9 cellular contexts compared by ENCODE assay signal in the genomic region with DNA sequence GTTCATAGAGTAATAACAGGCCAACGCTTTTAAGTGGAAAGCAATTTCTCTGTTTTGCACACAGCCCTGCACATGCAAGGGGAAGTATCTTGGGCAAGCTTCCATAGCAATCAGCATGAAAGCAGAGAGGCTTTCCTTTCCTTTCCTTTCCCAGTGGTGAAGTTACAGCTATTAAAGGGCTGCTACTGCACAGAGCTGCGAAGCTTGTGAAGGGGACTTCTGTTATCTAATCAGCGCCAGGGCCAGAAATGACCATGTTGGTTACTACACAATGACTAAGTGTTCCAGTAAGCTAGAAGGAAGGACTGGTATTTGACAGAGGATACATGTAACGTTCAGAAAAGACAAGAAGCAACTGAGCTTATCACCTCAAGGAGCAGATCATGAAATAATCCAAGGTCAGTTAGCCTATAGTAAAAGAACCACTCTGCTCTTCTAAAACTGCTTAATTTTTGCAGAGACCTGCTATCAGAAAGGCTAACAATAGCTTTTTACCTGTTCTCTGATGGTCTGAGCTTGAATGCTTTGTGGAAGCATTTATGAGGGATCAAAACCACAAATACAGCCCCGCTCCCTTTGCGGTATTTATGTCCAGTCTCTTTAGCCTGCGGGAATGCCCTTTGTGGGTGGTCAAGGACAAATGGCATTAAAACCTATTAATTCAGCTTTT. TPM values are rescaled to one million over a fixed set of nuclear protein-coding genes. Genes with fewer than 3 reads are reported as not detected.
DNase-seq lines count a peak whose midpoint lies in the region; ATAC-seq lines count a peak whose summit lies in the region.
"Had no signal": no experiment of that assay in that cellular context is flagged by ENCODE, and none has a peak within 500 bp of the region (broad histone marks: within the 10 kb centered on the region; RNA-seq: fewer than 3 reads in every experiment).

No MANE protein-coding gene starts in this region.

- no peaks in the 10 kb centered on the region for H3K36me3 Mint-ChIP-seq in T-helper 2 cell treated with Interferon-gamma antibody and Interleukin-4, amounts not matched to agents 5 μg/mL and 100 μg/mL, for 36 hours (ENCODE audit: low read depth)

- H3K4me3 Mint-ChIP-seq in T-helper 2 cell treated with Interferon-gamma antibody and Interleukin-4, amounts not matched to agents 5 μg/mL and 100 μg/mL, for 36 hours: no peak overlapping the region
- H3K4me3 Mint-ChIP-seq: IgD-negative memory B cell had no signal

- H3K4me1 Mint-ChIP-seq in T-helper 2 cell treated with Interferon-gamma antibody and Interleukin-4, amounts not matched to agents 5 μg/mL and 100 μg/mL, for 36 hours (ENCODE audit: low read depth): peaks cover 4% of the 10 kb centered on the region

- H3K27ac Mint-ChIP-seq in T-helper 2 cell treated with Interferon-gamma antibody and Interleukin-4, amounts not matched to agents 5 μg/mL and 100 μg/mL, for 36 hours: no peak overlapping the region
- H3K27ac Mint-ChIP-seq: IgD-negative memory B cell had no signal

- no peaks in the 10 kb centered on the region for H3K9me3 Mint-ChIP-seq in T-helper 2 cell treated with Interferon-gamma antibody and Interleukin-4, amounts not matched to agents 5 μg/mL and 100 μg/mL, for 36 hours
- H3K9me3 Mint-ChIP-seq: IgD-negative memory B cell had no signal

- ATAC-seq in GM19468 (IDR thresholded peaks at IDR 0.05; ENCODE audit: extremely low read depth, unreplicated experiment): peak; percentile 36
- ATAC-seq in HG03280 (IDR thresholded peaks at IDR 0.05; ENCODE audit: unreplicated experiment): no peak

- H3K27me3 Mint-ChIP-seq in T-helper 2 cell treated with Interferon-gamma antibody and Interleukin-4, amounts not matched to agents 5 μg/mL and 100 μg/mL, for 36 hours (ENCODE audit: low read depth): no peaks in the 10 kb centered on the region
- H3K27me3 Mint-ChIP-seq: IgD-negative memory B cell had no signal

- DNase-seq in NCI-H226 (peak; percentile 45), fibroblast of gingiva (ENCODE audit: low read depth) (peak; percentile 12), renal cortical epithelial cell (ENCODE audit: low read depth) (peak; percentile 27), NCI-H1930 (lab: John Stamatoyannopoulos, UW) (no peak), mesenteric fat pad (ENCODE audit: low spot score) (no peak)
- DNase-seq in T-helper 2 cell treated with Interferon-gamma antibody and Interleukin-4, amounts not matched to agents 5 μg/mL and 100 μg/mL, for 36 hours (ENCODE audit: low spot score): no peak

RNA-seq across cellular contexts. Expression of gene SGMS1, which starts 45.9 kb away (rescaled TPM):
- total RNA-seq in renal cortical epithelial cell (43.5 and 59.6 TPM in 2 replicates), mesenteric fat pad (37.2 TPM)

Comparison
In these comparisons a context has a peak if more than half of its experiments do, and no peak if none do; other contexts are left out.
1. DNase-seq: peak in NCI-H226 (single experiment), fibroblast of gingiva (single experiment) and renal cortical epithelial cell (single experiment); none in NCI-H1930 (0 of 2), mesenteric fat pad (single experiment) and T-helper 2 cell treated with Interferon-gamma antibody and Interleukin-4, amounts not matched to agents 5 μg/mL and 100 μg/mL, for 36 hours (single experiment).